1 cellular context compared by ENCODE assay signal in the genomic region with DNA sequence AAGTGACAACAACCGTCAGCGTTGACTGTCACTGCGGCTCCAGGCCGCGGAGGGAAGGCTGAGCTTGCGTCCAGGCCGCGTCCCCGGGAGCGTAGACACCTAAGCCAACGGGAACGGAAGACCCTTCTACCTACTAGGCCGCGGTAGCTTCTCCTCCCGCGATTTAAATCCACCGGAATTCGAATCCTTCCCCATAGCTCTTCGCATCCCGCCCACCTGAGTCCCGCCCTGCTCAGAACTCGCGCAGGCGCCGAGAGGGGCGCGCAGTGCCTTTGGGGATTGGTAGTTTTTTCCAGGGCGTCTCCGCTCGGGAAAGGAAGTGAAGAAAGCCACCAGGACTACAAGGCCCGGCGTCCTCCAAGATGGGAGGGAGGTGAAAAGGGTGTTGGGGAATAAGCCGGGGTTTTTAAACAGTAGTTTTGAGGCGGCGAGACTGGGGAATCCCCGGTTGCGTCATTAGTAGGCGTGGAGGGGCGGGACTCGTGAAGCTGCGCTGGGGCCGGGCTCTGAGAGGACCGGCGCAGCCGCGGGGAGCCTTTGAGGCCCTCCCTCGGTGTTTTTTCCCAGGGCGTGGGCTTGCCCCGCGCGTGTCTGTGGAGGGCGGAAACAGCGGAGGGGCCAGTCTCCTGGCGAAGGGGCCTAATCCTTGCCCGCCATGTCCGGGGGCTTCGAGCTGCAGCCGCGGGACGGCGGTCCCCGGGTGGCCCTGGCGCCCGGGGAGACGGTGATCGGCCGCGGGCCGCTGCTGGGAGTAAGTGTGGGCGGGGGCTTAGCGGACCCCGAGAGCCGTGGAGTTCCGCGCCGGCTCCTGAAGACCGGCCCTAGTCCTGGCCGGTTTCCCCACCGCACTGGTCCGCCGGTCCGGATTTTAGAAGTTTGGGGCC.
TF ChIP-seq lines count a peak whose summit lies in the region.

APLF (plus strand) TSS at position 509 of the 884 bp plus-strand sequence; CDS start at position 656, 147 bp downstream.
FBXO48 (minus strand) TSS at position 218 of the 884 bp plus-strand sequence. CDS start 2,149 bp downstream, outside the sequence.

TF ChIP-seq in H1, 55 proteins besides CTCF, POLR2A, EP300 and RAD21 (continued from another document):
- TF ChIP-seq CREB1 (IDR thresholded peaks at IDR 0.05) (peak; percentile 76), POLR2AphosphoS5 (IDR thresholded peaks at IDR 0.05; ENCODE audit: low read depth, low read length) (no peak), ATF3 (IDR thresholded peaks at IDR 0.05; ENCODE audit: insufficient read depth, low read depth, low read length) (peak; percentile 76), TBP (IDR thresholded peaks at IDR 0.05; ENCODE audit: low read depth, low read length) (peak; percentile 31; the same call in 1 of the 2 replicates)
